In the genomic region with DNA sequence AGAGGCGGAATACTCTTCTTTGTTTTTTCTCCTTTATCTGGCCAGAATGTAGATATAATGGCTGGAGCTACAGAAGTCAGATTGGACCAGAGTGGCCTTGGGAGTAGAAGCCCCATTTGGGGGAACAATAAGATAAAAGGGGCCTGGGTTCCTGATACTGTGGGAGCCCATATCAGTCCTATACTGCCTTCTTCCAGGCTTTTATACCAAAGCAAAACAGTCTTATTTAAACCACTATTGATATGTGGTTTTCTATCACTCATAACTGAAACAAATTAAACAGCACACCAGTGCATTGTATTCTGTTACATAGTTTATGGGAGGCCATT, we compare ENCODE assay signal across 15 cellular contexts. TPM values are rescaled to one million over a fixed set of nuclear protein-coding genes. Genes with fewer than 3 reads are reported as not detected.
DNase-seq lines count a peak whose midpoint lies in the region; ATAC-seq, FAIRE-seq and TF ChIP-seq lines count a peak whose summit lies in the region.
"Had no signal": no experiment of that assay in that cellular context is flagged by ENCODE, and none has a peak within 500 bp of the region (broad histone marks: within the 10 kb centered on the region; RNA-seq: fewer than 3 reads in every experiment).

No MANE protein-coding gene starts in this region.

- H3K4me3 Mint-ChIP-seq in osteocyte (ENCODE audit: unreplicated experiment): no peak overlapping the region

- in situ Hi-C loops in transverse colon (cut with MboI; ENCODE audit: low pct_ligation_motif_present in 1 of 4, low pct_unique_long_range_greater_than_20kb in 1 of 4, low sequenced_read_pairs in 3 of 4): no loop called here

- H3K36me3 Mint-ChIP-seq in osteocyte (ENCODE audit: unreplicated experiment): no peaks in the 10 kb centered on the region

- no peak for TF ChIP-seq EP300 in transverse colon (IDR thresholded peaks at IDR 0.05; ENCODE audit: low read depth)

- H3K27me3 Mint-ChIP-seq in osteocyte (ENCODE audit: unreplicated experiment): no peaks in the 10 kb centered on the region

- H3K27me3 ChIP-seq in RWPE2 (ENCODE audit: insufficient read depth, poor library complexity, severe bottlenecking) (no peaks in the 10 kb centered on the region), duodenal mucosa (ENCODE audit: control insufficient read depth in 1 of 2, insufficient read depth in 2 of 2, low read length in 2 of 2) (no peaks in the 10 kb centered on the region), transverse colon (no peaks in the 10 kb centered on the region)
- H3K27me3 ChIP-seq: neutrophil had no signal

- no peak for TF ChIP-seq POLR2A in transverse colon (IDR thresholded peaks at IDR 0.05)

- ATAC-seq in RWPE2 (ENCODE audit: low read depth): no peak

- WGBS in transverse colon (ENCODE audit: low coverage in 1 of 2), 2 donors: 93 to 97% methylated on average over 1 of the region's 1 CpG

- no peaks in the 10 kb centered on the region for H3K9me3 Mint-ChIP-seq in osteocyte (ENCODE audit: unreplicated experiment)

- peaks cover 15% of the 10 kb centered on the region for H3K4me1 ChIP-seq in RWPE2 (ENCODE audit: insufficient read depth, poor library complexity, severe bottlenecking)
- peaks cover 33 to 35% of the 10 kb centered on the region in 2 donors for H3K4me1 ChIP-seq in duodenal mucosa (ENCODE audit: control insufficient read depth in 1 of 2, insufficient read depth in 2 of 2, low read length in 2 of 2)
- peaks cover 3 to 51% (median 37%) of the 10 kb centered on the region in 4 donors for H3K4me1 ChIP-seq in transverse colon

- H3K4me1 Mint-ChIP-seq in osteocyte (ENCODE audit: unreplicated experiment): peaks cover 37% of the 10 kb centered on the region

- DNase-seq in RWPE2 (ENCODE audit: low spot score) (no peak), osteocyte (ENCODE audit: extremely low spot score, unreplicated experiment) (no peak), transverse colon (no peak), hepatic stellate cell (ENCODE audit: low spot score) (no peak), GOT3 (lab: John Stamatoyannopoulos, UW) (no peak), urothelium cell line (ENCODE audit: low spot score) (no peak)
- DNase-seq: activated CD4-positive, alpha-beta T cell treated with anti-CD3 and anti-CD28 coated beads, Interleukin-2, amount 50 U/mL, for 4 hours; NCI-H1417 treated with DMSO at 0.1 percent for 48 hours; NCI-H510A treated with DMSO at 0.1 percent for 48 hours had no signal

- H3K27ac ChIP-seq in RWPE2 (ENCODE audit: poor library complexity, severe bottlenecking) (peak overlapping the region; percentile 84), duodenal mucosa (ENCODE audit: low read depth, low read length) (peak overlapping the region; percentile 26), transverse colon (peak overlapping the region; percentile 45 to 82 (median 75))
- H3K27ac ChIP-seq: neutrophil had no signal

- H3K27ac Mint-ChIP-seq in osteocyte (ENCODE audit: unreplicated experiment): peak overlapping the region; percentile 93

- TF ChIP-seq CTCF in RWPE2 (IDR thresholded peaks at IDR 0.05; ENCODE audit: poor library complexity, severe bottlenecking) (no peak), osteocyte (IDR thresholded peaks at IDR 0.05) (no peak), transverse colon (IDR thresholded peaks at IDR 0.05) (no peak)

- no peaks in the 10 kb centered on the region for H3K9me3 ChIP-seq in RWPE2 (ENCODE audit: severe bottlenecking)
- H3K9me3 ChIP-seq in duodenal mucosa (ENCODE audit: control insufficient read depth in 1 of 2, low read length in 2 of 2): no peaks in the 10 kb centered on the region
- no peaks in the 10 kb centered on the region for H3K9me3 ChIP-seq in transverse colon
- H3K9me3 ChIP-seq: neutrophil had no signal

- no peaks in the 10 kb centered on the region for H3K36me3 ChIP-seq in RWPE2 (ENCODE audit: low read depth)
- H3K36me3 ChIP-seq in duodenal mucosa (ENCODE audit: control insufficient read depth in 1 of 2, insufficient read depth in 2 of 2, low read length in 2 of 2): no peaks in the 10 kb centered on the region
- no peaks in the 10 kb centered on the region for H3K36me3 ChIP-seq in transverse colon
- H3K36me3 ChIP-seq: neutrophil had no signal

- no peak for FAIRE-seq in urothelium cell line (lab: Jason Lieb, UNC)
- FAIRE-seq: G401.6, GM18507 had no signal

- intact Hi-C loops in transverse colon (cut with DNase I; ENCODE audit: low total_unique reads): no loop called here

- H3K9ac ChIP-seq in duodenal mucosa (ENCODE audit: low read depth in 1 of 2, low read length in 2 of 2): no peak overlapping the region

- no peak overlapping the region for H3K4me3 ChIP-seq in RWPE2 (ENCODE audit: severe bottlenecking)
- H3K4me3 ChIP-seq in duodenal mucosa (ENCODE audit: low read depth in 1 of 2, low read length in 2 of 2): no peak overlapping the region
- H3K4me3 ChIP-seq in transverse colon: no peak overlapping the region
- H3K4me3 ChIP-seq: lung had no signal

RNA-seq across cellular contexts. Expression of a gene that starts 14.3 kb away (rescaled TPM):
- total RNA-seq in osteocyte: 0.56 TPM in 1 of 2 replicates, not detected in the other
- total RNA-seq in transverse colon: 1 to 10 TPM in 1 of 4 donors, under 1 TPM in 1, not detected in 2; 0.68 to 2.5 TPM
- total RNA-seq: RPMI7951 had no signal

RNA-seq across cellular contexts. Expression of a gene that starts 17.6 kb away (rescaled TPM):
- total RNA-seq in osteocyte: 3.0 and 3.7 TPM in 2 replicates
- 10 to 100 TPM; 23.9 to 60.2 (median 34.3) TPM for total RNA-seq in transverse colon
- total RNA-seq: RPMI7951 had no signal

RNA-seq across cellular contexts. Expression of a gene that starts 34.4 kb away (rescaled TPM):
- total RNA-seq in osteocyte (not detected in 2 replicates), transverse colon (not detected)
- total RNA-seq: lung, RPMI7951 had no signal

RNA-seq across cellular contexts. Expression of a gene that starts 53.4 kb away (rescaled TPM):
- total RNA-seq in osteocyte: not detected in 2 replicates
- under 1 TPM in 1 of 4 donors, not detected in 3; 0.64 TPM for total RNA-seq in transverse colon
- total RNA-seq: lung, RPMI7951 had no signal

Comparison
In these comparisons a context has a peak if more than half of its experiments do, and no peak if none do; other contexts are left out.
1. H3K27ac ChIP-seq: peak in every context shown above with its lines; median percentile 84 in RWPE2; 75 in transverse colon; 26 in duodenal mucosa.